1 cellular context compared by ENCODE assay signal in genomic region chr6:29649701-29650673, GRCh38.
A peak's percentile ranks its signal among the peaks of the same experiment; 100 is the strongest.
TF ChIP-seq lines count a peak whose summit lies in the region.

No MANE protein-coding gene starts in this region.

TF ChIP-seq in HepG2, 621 proteins besides CTCF, POLR2A, EP300 and RAD21 (continues in another document):
- TF ChIP-seq HDAC2 (CRISPR knock-in tag; IDR thresholded peaks at IDR 0.05): no peak
- no peak for TF ChIP-seq PRDM15 (CRISPR knock-in tag; IDR thresholded peaks at IDR 0.05)
- no peak for TF ChIP-seq U2AF1 (optimal IDR thresholded peaks at IDR 0.05; ENCODE audit: low read depth, low read length)
- TF ChIP-seq DMTF1 (CRISPR knock-in tag; IDR thresholded peaks at IDR 0.05): no peak
- TF ChIP-seq FOXP1 (IDR thresholded peaks at IDR 0.05): no peak
- no peak for TF ChIP-seq FOXP1 (CRISPR knock-in tag; IDR thresholded peaks at IDR 0.05)
- TF ChIP-seq ZNF512B (CRISPR knock-in tag; IDR thresholded peaks at IDR 0.05; ENCODE audit: borderline replicate concordance): 0 out of 2 replicates have a peak, but pooled peaks have one; percentile 53
- TF ChIP-seq ATF2 (CRISPR knock-in tag; IDR thresholded peaks at IDR 0.05): no peak
- TF ChIP-seq ZNF432 (CRISPR knock-in tag; IDR thresholded peaks at IDR 0.05; ENCODE audit: borderline replicate concordance): no peak
- peak; percentile 6; the same call in 1 of the 2 replicates for TF ChIP-seq THRA (CRISPR knock-in tag; IDR thresholded peaks at IDR 0.05; ENCODE audit: borderline replicate concordance)
- no peak; the same call in 1 of the 2 replicates for TF ChIP-seq FOXO1 (CRISPR knock-in tag; IDR thresholded peaks at IDR 0.05)
- no peak for TF ChIP-seq RNF219 (CRISPR knock-in tag; IDR thresholded peaks at IDR 0.05)
- no peak for TF ChIP-seq HBP1 (CRISPR knock-in tag; IDR thresholded peaks at IDR 0.05; ENCODE audit: low read depth)
- TF ChIP-seq ZNF263 (CRISPR knock-in tag; IDR thresholded peaks at IDR 0.05): peak; percentile 48; the same call in 1 of the 2 replicates
- TF ChIP-seq ZNF496 (CRISPR knock-in tag; IDR thresholded peaks at IDR 0.05; ENCODE audit: insufficient replicate concordance): no peak
- no peak for TF ChIP-seq BCL6 (CRISPR knock-in tag; IDR thresholded peaks at IDR 0.05)
- no peak for TF ChIP-seq RORA (CRISPR knock-in tag; IDR thresholded peaks at IDR 0.05)
- no peak for TF ChIP-seq ZNF672 (CRISPR knock-in tag; IDR thresholded peaks at IDR 0.05)
- no peak for TF ChIP-seq THAP8 (CRISPR knock-in tag; IDR thresholded peaks at IDR 0.05; ENCODE audit: borderline replicate concordance)
- peak; percentile 100 for TF ChIP-seq RFXANK (CRISPR knock-in tag; IDR thresholded peaks at IDR 0.05)
- no peak; the same call in 1 of the 2 replicates for TF ChIP-seq SALL2 (CRISPR knock-in tag; IDR thresholded peaks at IDR 0.05)
- TF ChIP-seq GATAD2A (CRISPR knock-in tag; IDR thresholded peaks at IDR 0.05): peak; percentile 13; the same call in 1 of the 2 replicates
- no peak for TF ChIP-seq ZNF513 (CRISPR knock-in tag; conservative IDR thresholded peaks at IDR 0.05)
